1 cellular context compared by ENCODE assay signal in the genomic region with DNA sequence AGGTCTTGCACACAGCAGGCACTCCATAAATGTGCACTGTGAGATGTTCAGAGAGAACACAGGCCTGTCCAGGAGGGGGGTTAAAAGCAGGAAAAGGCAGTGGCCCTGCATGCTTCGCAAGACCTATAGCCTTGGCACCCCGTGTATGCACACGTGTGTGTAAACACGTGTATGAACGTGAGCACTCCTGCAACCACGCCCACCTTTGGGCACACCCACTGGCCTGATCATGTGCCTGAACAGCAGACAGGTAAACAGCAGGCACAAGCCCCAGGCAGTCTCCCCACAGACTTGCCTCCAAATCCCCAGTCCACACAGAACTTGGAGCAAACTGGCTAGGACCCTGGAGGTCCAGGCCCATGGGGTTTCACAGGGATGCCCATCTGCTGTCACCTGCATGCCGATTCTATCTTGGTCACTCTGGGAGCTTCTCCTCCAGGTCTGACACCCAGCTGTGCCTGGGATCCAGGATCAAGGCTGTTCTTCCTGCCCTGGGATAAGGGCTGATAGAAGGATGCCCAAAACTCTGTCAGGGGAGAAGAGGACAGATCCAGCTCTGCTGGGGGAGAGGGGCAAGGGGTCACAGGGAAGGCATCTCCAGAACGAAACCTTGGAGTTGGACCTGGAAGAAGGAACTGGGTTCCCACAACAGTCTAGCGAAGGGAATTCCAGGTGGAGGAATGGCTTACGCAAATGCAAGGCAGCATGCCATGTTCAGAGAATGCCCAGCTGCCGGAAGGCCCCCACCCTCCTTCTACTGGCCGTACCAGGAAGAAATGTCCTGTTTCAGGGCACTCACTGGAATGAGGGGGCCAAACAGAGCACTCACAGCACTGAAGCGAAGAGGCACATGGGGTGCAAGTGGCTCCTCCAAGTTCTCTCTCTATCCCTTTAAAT.
TF ChIP-seq lines count a peak whose summit lies in the region.

No MANE protein-coding gene starts in this region.

TF ChIP-seq in IMR-90, 13 proteins besides CTCF, POLR2A, EP300 and RAD21 (continued from another document):
- TF ChIP-seq, protein P1, sequence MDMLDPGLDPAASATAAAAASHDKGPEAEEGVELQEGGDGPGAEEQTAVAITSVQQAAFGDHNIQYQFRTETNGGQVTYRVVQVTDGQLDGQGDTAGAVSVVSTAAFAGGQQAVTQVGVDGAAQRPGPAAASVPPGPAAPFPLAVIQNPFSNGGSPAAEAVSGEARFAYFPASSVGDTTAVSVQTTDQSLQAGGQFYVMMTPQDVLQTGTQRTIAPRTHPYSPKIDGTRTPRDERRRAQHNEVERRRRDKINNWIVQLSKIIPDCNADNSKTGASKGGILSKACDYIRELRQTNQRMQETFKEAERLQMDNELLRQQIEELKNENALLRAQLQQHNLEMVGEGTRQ (IDR thresholded peaks at IDR 0.05; ENCODE audit: low read depth, low read length), result no peak
- TF ChIP-seq MXI1 (IDR thresholded peaks at IDR 0.05; ENCODE audit: borderline replicate concordance, low read depth, low read length), result no peak
